12 cellular contexts compared by ENCODE assay signal in genomic region chr1:62259551-62259950, GRCh38. TPM values are rescaled to one million over a fixed set of nuclear protein-coding genes. Genes with fewer than 3 reads are reported as not detected.
"Had no signal": no experiment of that assay in that cellular context is flagged by ENCODE, and none has a peak within 500 bp of the region (broad histone marks: within the 10 kb centered on the region; RNA-seq: fewer than 3 reads in every experiment).

No MANE protein-coding gene starts in this region.

- H3K9me3 Mint-ChIP-seq: GM23338, H9 had no signal

- DNase-seq: GM23248, GOT3, H7, H9, HCEC 1CT, HFFc6 had no signal

- H3K27ac Mint-ChIP-seq: GM23338, H9, HFFc6 had no signal

- H3K9me3 ChIP-seq: HAP-1 had no signal

- H3K9ac ChIP-seq: GM23248 had no signal

- H3K4me3 Mint-ChIP-seq: GM23338, H9, HFFc6 had no signal

- H3K4me1 ChIP-seq: HAP-1 had no signal

- ATAC-seq: GM23338, HCT116 had no signal

- H3K36me3 ChIP-seq: HAP-1 had no signal

- H3K27ac ChIP-seq: GM23248 had no signal

- H3K4me3 ChIP-seq: GM23248, GM23338, HAP-1 had no signal

- FAIRE-seq: H1, H54 had no signal

RNA-seq across cellular contexts. Expression of gene KANK4, which starts 59.7 kb away (rescaled TPM):
- total RNA-seq: H4, HFFc6 had no signal
